Comparison of ENCODE assay signal across 8 cellular contexts in genomic region chr11:70483077-70483861, GRCh38.
DNase-seq lines count a peak whose midpoint lies in the region; ATAC-seq and TF ChIP-seq lines count a peak whose summit lies in the region.

No MANE protein-coding gene starts in this region.

- POLR2A ChIA-PET in activated CD4-positive, alpha-beta T cell treated with anti-CD3 and anti-CD28 coated beads for 36 hours (lab: Charles Lee): no interaction called here

- H3K27me3 ChIP-seq in HAP-1 (ENCODE audit: low read depth): no peaks in the 10 kb centered on the region

- in situ Hi-C loops in HAP-1 (cut with MboI; ENCODE audit: low sequenced_read_pairs): no loop called here

- H3K4me3 ChIP-seq in GM12875 (ENCODE audit: low read depth, low read length) (no peak overlapping the region), HAP-1 (no peak overlapping the region)

- no peaks in the 10 kb centered on the region for H3K36me3 Mint-ChIP-seq in activated CD4-positive, alpha-beta T cell treated with anti-CD3 and anti-CD28 coated beads for 36 hours (ENCODE audit: low read depth)

- DNase-seq in NCI-H69 (lab: John Stamatoyannopoulos, UW): peak; percentile 91
- peak; percentile 25 to 38 for DNase-seq in erythroblast (lab: John Stamatoyannopoulos, UW)
- DNase-seq in posterior vena cava (ENCODE audit: low spot score): peak; percentile 62
- DNase-seq in HAP-1 (ENCODE audit: low spot score in 2 of 2): no peak
- no peak for DNase-seq in activated CD4-positive, alpha-beta T cell treated with anti-CD3 and anti-CD28 coated beads for 36 hours

- no peaks in the 10 kb centered on the region for H3K4me1 Mint-ChIP-seq in activated CD4-positive, alpha-beta T cell treated with anti-CD3 and anti-CD28 coated beads for 36 hours

- no peak for TF ChIP-seq POLR2A in erythroblast (IDR thresholded peaks at IDR 0.05; ENCODE audit: low read length)

- no peaks in the 10 kb centered on the region for H3K9me3 ChIP-seq in HAP-1

- peak; percentile 58; the same call in 1 of the 2 replicates for TF ChIP-seq CTCF in GM12875 (IDR thresholded peaks at IDR 0.05; ENCODE audit: borderline replicate concordance, insufficient read depth, low read depth, low read length)

- H3K27ac Mint-ChIP-seq in activated CD4-positive, alpha-beta T cell treated with anti-CD3 and anti-CD28 coated beads for 36 hours: no peak overlapping the region

- no peak overlapping the region for H3K4me3 Mint-ChIP-seq in activated CD4-positive, alpha-beta T cell treated with anti-CD3 and anti-CD28 coated beads for 36 hours

- CTCF ChIA-PET in activated CD4-positive, alpha-beta T cell treated with anti-CD3 and anti-CD28 coated beads for 36 hours (lab: Charles Lee): no interaction called here

- H3K9me3 Mint-ChIP-seq in activated CD4-positive, alpha-beta T cell treated with anti-CD3 and anti-CD28 coated beads for 36 hours (ENCODE audit: low read depth): no peaks in the 10 kb centered on the region

- H3K4me1 ChIP-seq in HAP-1: no peaks in the 10 kb centered on the region

- intact Hi-C loops in posterior vena cava (cut with DNase I): no loop called here
- intact Hi-C loops in activated CD4-positive, alpha-beta T cell treated with anti-CD3 and anti-CD28 coated beads for 36 hours (cut with DNase I, micrococcal nuclease): no loop called here

- ATAC-seq in GM18517 (IDR thresholded peaks at IDR 0.05; ENCODE audit: unreplicated experiment) (no peak), HG03378 (IDR thresholded peaks at IDR 0.05; ENCODE audit: unreplicated experiment) (no peak)
- no peak for ATAC-seq in activated CD4-positive, alpha-beta T cell treated with anti-CD3 and anti-CD28 coated beads for 36 hours

- H3K27me3 Mint-ChIP-seq in activated CD4-positive, alpha-beta T cell treated with anti-CD3 and anti-CD28 coated beads for 36 hours: no peaks in the 10 kb centered on the region

- H3K36me3 ChIP-seq in HAP-1 (replicated peaks): no peaks in the 10 kb centered on the region

Comparison
In these comparisons a context has a peak if more than half of its experiments do, and no peak if none do; other contexts are left out.
1. DNase-seq: peak in NCI-H69 (single experiment), erythroblast (2 of 2) and posterior vena cava (single experiment); none in HAP-1 (0 of 2) and activated CD4-positive, alpha-beta T cell treated with anti-CD3 and anti-CD28 coated beads for 36 hours (single experiment).